24 cellular contexts compared by ENCODE assay signal in genomic region chr22:42732071-42732470, GRCh38. TPM values are rescaled to one million over a fixed set of nuclear protein-coding genes. Genes with fewer than 3 reads are reported as not detected.
DNase-seq lines count a peak whose midpoint lies in the region; ATAC-seq, FAIRE-seq and TF ChIP-seq lines count a peak whose summit lies in the region.
"Had no signal": no experiment of that assay in that cellular context is flagged by ENCODE, and none has a peak within 500 bp of the region (broad histone marks: within the 10 kb centered on the region; RNA-seq: fewer than 3 reads in every experiment).

No MANE protein-coding gene starts in this region.

- BruUV-seq in Caco-2 (replicated peaks; lab: Mats Ljungman, UMichigan) = no TSS peak

- POLR2A ChIA-PET in Caco-2 (lab: Charles Lee) (interaction anchor here (0.7 kb wide), 1 partner anchor 23 kb away, joined by 4 read pairs; no protein-coding TSS in a partner anchor), H1 (lab: Charles Lee; ENCODE audit: partially characterized antibody) (no interaction called here)

- H3K27me3 Mint-ChIP-seq in Caco-2 (ENCODE audit: insufficient read depth, unreplicated experiment) (no peaks in the 10 kb centered on the region), osteocyte (ENCODE audit: unreplicated experiment) (peaks cover 6% of the 10 kb centered on the region)

- 87% methylated on average over 6 of the region's 6 CpGs; no CpG with 5 or more reads in 1 of the 2 experiments for WGBS in H1 (ENCODE audit: extremely low coverage in 1 of 2, insufficient coverage in 1 of 2, insufficient read length in 1 of 2, insufficient replicate concordance in 2 of 2, low coverage in 1 of 2, low lambda C conversion rate in 2 of 2, missing lambda C conversion rate in 1 of 2), 2 experiments
- no CpG with 5 or more reads among the region's 6 CpGs for WGBS in trophoblast cell (ENCODE audit: extremely low coverage, insufficient coverage, insufficient read length)

- no peak for TF ChIP-seq POLR2A in H1 (IDR thresholded peaks at IDR 0.05; ENCODE audit: control extremely low read depth in 1 of 2, low read depth in 2 of 2, low read length in 2 of 2)

- no peak for ATAC-seq in GM21367 (IDR thresholded peaks at IDR 0.05; ENCODE audit: unreplicated experiment)
- ATAC-seq: CD8-positive, alpha-beta T cell; GM12878; HCT116 had no signal

- H3K23me2 ChIP-seq in H1 (ENCODE audit: low read depth, low read length) = peaks cover 2% of the 10 kb centered on the region; the same call in 1 of the 2 replicates

- no peak for TF ChIP-seq EP300 in H1 (IDR thresholded peaks at IDR 0.05; ENCODE audit: borderline replicate concordance in 1 of 2, low read depth in 2 of 2, low read length in 2 of 2)

- intact Hi-C loops in Caco-2 (cut with micrococcal nuclease; ENCODE audit: unreplicated experiment) = no loop called here

- no peak overlapping the region for H4K12ac ChIP-seq in trophoblast cell (ENCODE audit: low read depth, low read length)

- H3K4me1 ChIP-seq in Caco-2 (peaks cover 10% of the 10 kb centered on the region), H1 (replicated peaks in 1 of 4; ENCODE audit: control insufficient read depth in 3 of 4, insufficient read depth in 4 of 4, low read length in 3 of 4) (0 out of 7 replicates have a peak, but pooled peaks cover 0 to 2% (median 0%) of the 10 kb centered on the region in 4 experiments), trophoblast cell (ENCODE audit: control insufficient read depth in 1 of 2, insufficient read depth in 2 of 2, low read length in 2 of 2) (peaks cover 4% of the 10 kb centered on the region in 2 experiments)

- H2BK120ac ChIP-seq in H1 (replicated peaks; ENCODE audit: low read depth, low read length) (no peak overlapping the region), trophoblast cell (ENCODE audit: insufficient read depth, low read length, poor library complexity) (no peak overlapping the region)

- H3K9me3 Mint-ChIP-seq in Caco-2 (ENCODE audit: unreplicated experiment) = no peaks in the 10 kb centered on the region
- no peaks in the 10 kb centered on the region for H3K9me3 Mint-ChIP-seq in osteocyte (ENCODE audit: unreplicated experiment)
- H3K9me3 Mint-ChIP-seq: CD8-positive, alpha-beta T cell; H9 had no signal

- no peak overlapping the region for H3K4ac ChIP-seq in H1 (replicated peaks; ENCODE audit: insufficient read length, low read depth, low read length)
- no peak overlapping the region for H3K4ac ChIP-seq in trophoblast cell (ENCODE audit: low read depth, low read length)

- H3K9ac ChIP-seq in H1 (replicated peaks in 1 of 4; ENCODE audit: extremely low read depth in 1 of 4, low read depth in 3 of 4, low read length in 3 of 4) = no peak overlapping the region
- H3K9ac ChIP-seq in trophoblast cell (ENCODE audit: low read length) = no peak overlapping the region
- H3K9ac ChIP-seq: BLaER1, GM23248 had no signal

- no peak overlapping the region for H2BK20ac ChIP-seq in H1 (ENCODE audit: low read length)

- CTCF ChIA-PET in Caco-2 (lab: Charles Lee) (no interaction called here), H1 (lab: Charles Lee; ENCODE audit: partially characterized antibody) (no interaction called here)

- H3K18ac ChIP-seq in H1 (ENCODE audit: extremely low read depth, low read length) (no peak overlapping the region), trophoblast cell (ENCODE audit: low read length) (no peak overlapping the region)

- H3K27ac Mint-ChIP-seq in Caco-2 (ENCODE audit: unreplicated experiment) = peak overlapping the region; percentile 24
- H3K27ac Mint-ChIP-seq in osteocyte (ENCODE audit: unreplicated experiment) = no peak overlapping the region
- H3K27ac Mint-ChIP-seq: B cell; CD4-positive, CD25-positive, alpha-beta regulatory T cell; CD8-positive, alpha-beta T cell; H9 had no signal

- H4K91ac ChIP-seq in H1 (replicated peaks; ENCODE audit: insufficient read length, low read length) (no peak overlapping the region), trophoblast cell (ENCODE audit: low read depth, low read length) (no peak overlapping the region)

- H4K20me1 ChIP-seq in H1 (replicated peaks in 1 of 2; ENCODE audit: control insufficient read depth in 1 of 2, insufficient read depth in 2 of 2, low read length in 2 of 2) = no peaks in the 10 kb centered on the region
- H4K20me1 ChIP-seq: BLaER1 had no signal

- H3K14ac ChIP-seq in H1 (ENCODE audit: insufficient read length) (no peak overlapping the region), trophoblast cell (ENCODE audit: low read length) (no peak overlapping the region)

- H2BK15ac ChIP-seq in H1 (ENCODE audit: low read length) = peak overlapping the region; percentile 36; the same call in 1 of the 2 replicates

- H2BK12ac ChIP-seq in H1 (ENCODE audit: low read depth, low read length) (0 out of 2 replicates have a peak overlapping the region, but pooled peaks have one; percentile 19), trophoblast cell (ENCODE audit: low read length) (no peak overlapping the region)

- H3K4me1 Mint-ChIP-seq in Caco-2 (ENCODE audit: low read depth, unreplicated experiment) (peaks cover 7% of the 10 kb centered on the region), osteocyte (ENCODE audit: unreplicated experiment) (peaks cover 12% of the 10 kb centered on the region)
- H3K4me1 Mint-ChIP-seq: CD4-positive, CD25-positive, alpha-beta regulatory T cell had no signal

- H3K56ac ChIP-seq in H1 (replicated peaks; ENCODE audit: insufficient read length, low read depth, low read length) = no peak overlapping the region

- H3K79me2 ChIP-seq in H1 (ENCODE audit: control insufficient read depth in 1 of 2, insufficient read depth in 2 of 2, low read length in 2 of 2) = no peaks in the 10 kb centered on the region
- H3K79me2 ChIP-seq in trophoblast cell (ENCODE audit: control insufficient read depth, insufficient read depth, low read length, poor library complexity) = no peaks in the 10 kb centered on the region

- no peak overlapping the region for H2BK5ac ChIP-seq in H1 (ENCODE audit: low read depth, low read length)
- no peak overlapping the region for H2BK5ac ChIP-seq in trophoblast cell (ENCODE audit: low read depth, low read length, poor library complexity)

- H3K79me1 ChIP-seq in H1 (ENCODE audit: low read depth, low read length) = no peaks in the 10 kb centered on the region
- H3K79me1 ChIP-seq in trophoblast cell (ENCODE audit: low read length) = peaks cover 4% of the 10 kb centered on the region

- DNase-seq in Caco-2 (no peak), H1 (ENCODE audit: low read depth in 1 of 2, low spot score in 2 of 2) (no peak), trophoblast cell (no peak), urothelium cell line (ENCODE audit: low spot score) (no peak), osteocyte (ENCODE audit: extremely low spot score, unreplicated experiment) (no peak), NCI-H1694 treated with DMSO at 0.1 percent for 48 hours (lab: John Stamatoyannopoulos, UW) (no peak)
- DNase-seq: CD4-positive, CD25-positive, alpha-beta regulatory T cell; CD8-positive, alpha-beta T cell; DMS 273 treated with DMSO at 0.1 percent for 48 hours; DMS79; EL; GDM1; GM23248; H9 had no signal

- no peak for TF ChIP-seq RAD21 in H1 (IDR thresholded peaks at IDR 0.05 in 1 of 2, conservative IDR thresholded peaks at IDR 0.05 in 1 of 2; ENCODE audit: low read depth in 2 of 2, low read length in 2 of 2)

- no peak overlapping the region for H2AFZ ChIP-seq in H1 (ENCODE audit: low read length)
- no peak overlapping the region for H2AFZ ChIP-seq in trophoblast cell (ENCODE audit: insufficient read depth, low read length, poor library complexity)
- H2AFZ ChIP-seq: GM23248 had no signal

- H3K4me2 ChIP-seq in H1 (ENCODE audit: insufficient read depth in 1 of 2, low read depth in 2 of 2, low read length in 2 of 2) (no peak overlapping the region), trophoblast cell (ENCODE audit: low read length) (no peak overlapping the region)
- H3K4me2 ChIP-seq: BLaER1 had no signal

- H3K27me3 ChIP-seq in Caco-2 (replicated peaks; ENCODE audit: control insufficient read depth, insufficient read depth, low read length) (no peaks in the 10 kb centered on the region), H1 (replicated peaks in 1 of 4; ENCODE audit: control insufficient read depth in 3 of 4, extremely low read depth in 1 of 4, insufficient read depth in 3 of 4, low read length in 3 of 4) (no peaks in the 10 kb centered on the region), trophoblast cell (ENCODE audit: insufficient read depth, low read length) (no peaks in the 10 kb centered on the region)
- H3K27me3 ChIP-seq: BLaER1 had no signal

- H3K4me3 ChIP-seq in Caco-2 (ENCODE audit: low read depth, low read length) = no peak overlapping the region
- no peak overlapping the region for H3K4me3 ChIP-seq in H1 (ENCODE audit: extremely low read depth in 1 of 4, insufficient read depth in 2 of 4, low read depth in 3 of 4, low read length in 4 of 4)
- H3K4me3 ChIP-seq in trophoblast cell (ENCODE audit: low read depth, low read length) = peak overlapping the region; percentile 18
- H3K4me3 ChIP-seq: BLaER1, GM12878, GM23248 had no signal

- H3K9me3 ChIP-seq in Caco-2 = no peaks in the 10 kb centered on the region
- H3K9me3 ChIP-seq in H1 (ENCODE audit: insufficient read depth in 2 of 2, low read depth in 1 of 2, low read length in 1 of 2) = no peaks in the 10 kb centered on the region
- no peaks in the 10 kb centered on the region for H3K9me3 ChIP-seq in trophoblast cell (ENCODE audit: insufficient read depth, low read depth, low read length)
- H3K9me3 ChIP-seq: BLaER1 had no signal

- FAIRE-seq in H1 (lab: Jason Lieb, UNC) (no peak), urothelium cell line (lab: Jason Lieb, UNC) (peak; percentile 77)
- FAIRE-seq: A204.1, D721Med, GM12878, GM19239 had no signal

- H3K23ac ChIP-seq in H1 (ENCODE audit: insufficient read length) (no peak overlapping the region), trophoblast cell (ENCODE audit: low read length) (no peak overlapping the region)

- H3K4me3 Mint-ChIP-seq in Caco-2 (ENCODE audit: unreplicated experiment) (no peak overlapping the region), osteocyte (ENCODE audit: unreplicated experiment) (no peak overlapping the region)
- H3K4me3 Mint-ChIP-seq: B cell; CD4-positive, CD25-positive, alpha-beta regulatory T cell; CD8-positive, alpha-beta T cell; H9 had no signal

- H3K27ac ChIP-seq in H1 (ENCODE audit: low read depth, low read length) (no peak overlapping the region), trophoblast cell (ENCODE audit: low read depth, low read length) (no peak overlapping the region)
- H3K27ac ChIP-seq: 22Rv1, BLaER1, C4-2B, GM23248 had no signal

- no peak overlapping the region for H4K8ac ChIP-seq in H1 (ENCODE audit: extremely low read depth, insufficient read depth, low read length)
- H4K8ac ChIP-seq in trophoblast cell (ENCODE audit: low read depth, low read length) = no peak overlapping the region

- H2AK5ac ChIP-seq in H1 (ENCODE audit: low read depth, low read length) (no peak overlapping the region), trophoblast cell (ENCODE audit: low read length) (no peak overlapping the region)

- no peaks in the 10 kb centered on the region for H3K36me3 ChIP-seq in Caco-2 (ENCODE audit: control insufficient read depth, insufficient read depth, low read length)
- no peaks in the 10 kb centered on the region for H3K36me3 ChIP-seq in H1 (ENCODE audit: control insufficient read depth in 2 of 4, insufficient read depth in 4 of 4, low read length in 3 of 4)
- H3K36me3 ChIP-seq in trophoblast cell (ENCODE audit: control insufficient read depth in 1 of 2, insufficient read depth in 2 of 2, low read length in 2 of 2) = no peaks in the 10 kb centered on the region
- H3K36me3 ChIP-seq: BLaER1 had no signal

- H3K36me3 Mint-ChIP-seq in Caco-2 (ENCODE audit: insufficient read depth, unreplicated experiment) = no peaks in the 10 kb centered on the region
- no peaks in the 10 kb centered on the region for H3K36me3 Mint-ChIP-seq in osteocyte (ENCODE audit: unreplicated experiment)
- H3K36me3 Mint-ChIP-seq: CD4-positive, CD25-positive, alpha-beta regulatory T cell; CD8-positive, alpha-beta T cell had no signal

- TF ChIP-seq CTCF in Caco-2 (IDR thresholded peaks at IDR 0.05; ENCODE audit: insufficient read depth in 1 of 2, low read depth in 1 of 2, low read length in 1 of 2, severe bottlenecking in 1 of 2, unreplicated experiment in 1 of 2) (no peak), H1 (IDR thresholded peaks at IDR 0.05; ENCODE audit: control extremely low read depth in 1 of 3, insufficient read depth in 1 of 3, low read depth in 1 of 3, low read length in 3 of 3) (no peak), osteocyte (IDR thresholded peaks at IDR 0.05) (no peak)

- H4K5ac ChIP-seq in H1 (ENCODE audit: insufficient read length, low read depth, low read length) = no peak overlapping the region

RNA-seq across cellular contexts. Expression of gene A4GALT, which starts 11.4 kb away (rescaled TPM):
- 12.7 and 16.2 TPM in 2 replicates for total RNA-seq in Caco-2 (2022)
- 13.8 and 13.9 TPM in 2 replicates for total RNA-seq in H1 (2021; fragmentation: NEBNext Ultra II Directional; extraction: Animal tissue kit (Norgen Biotek cat#: 25700))
- 7.2 and 13.1 TPM in 2 replicates for polyA plus RNA-seq in H1 (2011; rRNA removed)
- 9.2 TPM for polyA plus RNA-seq in H1 (2011; cell fraction: cytosol; rRNA removed)
- polyA plus RNA-seq in H1 (2011; cell fraction: nucleus; rRNA removed) = 11.9 TPM
- polyA plus RNA-seq in H1 (2012, experiment 1 of 2) = 6.9 to 12.0 TPM (median 8.7 TPM) in 4 replicates
- 7.6 TPM for polyA plus RNA-seq in H1 (2012, experiment 2 of 2)
- 10.5 TPM for polyA plus RNA-seq in H1 (2013, experiment 1 of 2)
- polyA plus RNA-seq in H1 (2013, experiment 2 of 2) = 11.0 TPM
- polyA minus RNA-seq in H1 (2011; rRNA and poly(A)+ RNA removed) = 3.9 and 7.0 TPM in 2 replicates
- polyA minus RNA-seq in H1 (2011; cell fraction: cytosol; rRNA and poly(A)+ RNA removed) = 9.8 TPM
- polyA minus RNA-seq in H1 (2011; cell fraction: nucleus; rRNA and poly(A)+ RNA removed) = 9.6 TPM
- 7.6 and 8.4 TPM in 2 replicates for polyA plus RNA-seq in trophoblast cell (2013)
- total RNA-seq in osteocyte = 29.9 and 32.8 TPM in 2 replicates
- total RNA-seq: CD4-positive, CD25-positive, alpha-beta regulatory T cell; CD8-positive, alpha-beta T cell had no signal
- polyA plus RNA-seq: CD4-positive, CD25-positive, alpha-beta regulatory T cell had no signal
